ENCODE assay signal across 18 cellular contexts in the genomic region with DNA sequence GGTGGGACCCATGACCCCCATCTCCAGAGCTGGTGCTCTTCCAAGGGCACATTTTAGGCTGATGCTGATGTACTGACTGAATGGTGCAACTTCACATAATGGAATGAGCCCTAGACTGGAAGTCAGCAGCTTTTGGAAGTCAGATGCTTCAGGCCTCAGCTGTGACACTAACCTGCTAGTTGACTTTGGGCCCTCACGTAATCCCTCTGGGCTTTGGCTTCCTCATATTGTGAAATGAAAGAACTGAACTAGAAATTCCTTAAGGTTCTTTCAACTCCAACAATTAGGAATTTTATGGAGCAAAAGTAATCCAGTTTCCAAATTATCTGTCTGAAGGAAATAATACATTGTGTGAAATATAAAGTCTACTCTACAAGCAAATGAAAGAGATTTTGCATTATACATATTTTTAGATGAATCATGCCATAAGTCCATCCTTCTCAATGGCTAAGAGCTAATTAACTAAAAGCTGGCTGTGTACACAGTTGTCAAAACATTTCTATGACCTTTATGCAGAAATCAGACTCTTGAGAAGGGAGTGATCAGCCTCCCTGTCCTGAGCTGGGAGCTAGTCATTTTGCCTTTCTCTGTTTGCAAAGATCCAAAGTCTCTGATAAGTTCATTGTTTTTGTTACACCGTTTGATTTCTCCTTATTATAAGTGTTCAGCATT.
DNase-seq lines count a peak whose midpoint lies in the region; ATAC-seq and TF ChIP-seq lines count a peak whose summit lies in the region.
"Had no signal": no experiment of that assay in that cellular context is flagged by ENCODE, and none has a peak within 500 bp of the region (broad histone marks: within the 10 kb centered on the region; RNA-seq: fewer than 3 reads in every experiment).

No MANE protein-coding gene starts in this region.

- no peaks in the 10 kb centered on the region for H3K9me3 ChIP-seq in fibroblast of lung (ENCODE audit: control insufficient read depth, insufficient read depth, low read depth, low read length)

- DNase-seq in EH (ENCODE audit: low read depth) (peak; percentile 45), NCI-H69 (lab: John Stamatoyannopoulos, UW) (peak; percentile 18), fibroblast of lung (ENCODE audit: low read depth in 2 of 2) (peak; percentile 14 to 53), sciatic nerve (ENCODE audit: low spot score) (no peak), NCI-H1105 (lab: John Stamatoyannopoulos, UW) (no peak), GM19240 (ENCODE audit: insufficient read length, low spot score) (no peak), NCI-H748 treated with DMSO at 0.1 percent for 48 hours (lab: John Stamatoyannopoulos, UW) (no peak), CD14-positive monocyte (ENCODE audit: low spot score) (no peak)
- DNase-seq: activated CD4-positive, alpha-beta T cell treated with anti-CD3 and anti-CD28 coated beads for 48 hours; activated naive CD8-positive, alpha-beta T cell treated with anti-CD3 and anti-CD28 coated beads, Interleukin-2, amount 50 U/mL, for 24 hours; activated T-cell treated with anti-CD3 and anti-CD28 coated beads, Interleukin-2, amount 50 U/mL, for 4 hours; cortex of kidney; DMS79; NCI-H2081; small intestine; stimulated activated naive CD8-positive, alpha-beta T cell treated with anti-CD3 and anti-CD28 coated beads, Interleukin-15, amount 100 ng/mL, for 72 hours; T-helper 9 cell had no signal

- H3K27me3 Mint-ChIP-seq in CD14-positive monocyte (ENCODE audit: low read depth in 3 of 3) = peaks cover 0 to 2% (median 1%) of the 10 kb centered on the region in 3 donors
- H3K27me3 Mint-ChIP-seq: activated naive CD8-positive, alpha-beta T cell treated with anti-CD3 and anti-CD28 coated beads, Interleukin-2, amount 50 U/mL, for 24 hours; stimulated activated naive CD8-positive, alpha-beta T cell treated with anti-CD3 and anti-CD28 coated beads, Interleukin-15, amount 100 ng/mL, for 72 hours had no signal

- H3K36me3 Mint-ChIP-seq in CD14-positive monocyte = no peaks in the 10 kb centered on the region

- H3K4me3 ChIP-seq in fibroblast of lung (replicated peaks in 1 of 4; ENCODE audit: control extremely low read depth in 1 of 4, insufficient read depth in 1 of 4, low read depth in 3 of 4, low read length in 4 of 4) = no peak overlapping the region
- H3K4me3 ChIP-seq: lung had no signal

- peak overlapping the region; percentile 37 for H3K4me2 ChIP-seq in fibroblast of lung (ENCODE audit: extremely low read depth, insufficient read depth, low read length)

- H3K79me2 ChIP-seq in fibroblast of lung (ENCODE audit: control insufficient read depth, insufficient read depth, low read length) = no peaks in the 10 kb centered on the region

- no peak overlapping the region for H3K4me3 Mint-ChIP-seq in CD14-positive monocyte
- H3K4me3 Mint-ChIP-seq: activated naive CD8-positive, alpha-beta T cell treated with anti-CD3 and anti-CD28 coated beads, Interleukin-2, amount 50 U/mL, for 24 hours; activated T-cell treated with anti-CD3 and anti-CD28 coated beads, Interleukin-2, amount 50 U/mL, for 4 hours; stimulated activated naive CD8-positive, alpha-beta T cell treated with anti-CD3 and anti-CD28 coated beads, Interleukin-15, amount 100 ng/mL, for 72 hours had no signal

- H3K27me3 ChIP-seq in fibroblast of lung (ENCODE audit: control insufficient read depth, insufficient read depth, low read length) = no peaks in the 10 kb centered on the region

- no peaks in the 10 kb centered on the region for H4K20me1 ChIP-seq in fibroblast of lung (ENCODE audit: control insufficient read depth, extremely low read depth, insufficient read depth, low read length)

- intact Hi-C loops in sciatic nerve (cut with DNase I) (no loop called here), CD14-positive monocyte (cut with micrococcal nuclease) (no loop called here)

- H3K4me1 Mint-ChIP-seq in CD14-positive monocyte = no peaks in the 10 kb centered on the region
- H3K4me1 Mint-ChIP-seq: activated naive CD8-positive, alpha-beta T cell treated with anti-CD3 and anti-CD28 coated beads, Interleukin-2, amount 50 U/mL, for 24 hours; stimulated activated naive CD8-positive, alpha-beta T cell treated with anti-CD3 and anti-CD28 coated beads, Interleukin-15, amount 100 ng/mL, for 72 hours had no signal

- peak overlapping the region; percentile 53 for H3K27ac ChIP-seq in fibroblast of lung (ENCODE audit: insufficient read depth, low read length)

- peak; percentile 86 for ATAC-seq in sciatic nerve
- ATAC-seq: activated naive CD8-positive, alpha-beta T cell treated with anti-CD3 and anti-CD28 coated beads, Interleukin-2, amount 50 U/mL, for 24 hours; activated T-cell treated with anti-CD3 and anti-CD28 coated beads, Interleukin-2, amount 50 U/mL, for 4 hours; stimulated activated naive CD8-positive, alpha-beta T cell treated with anti-CD3 and anti-CD28 coated beads, Interleukin-15, amount 100 ng/mL, for 72 hours had no signal

- peaks cover 0 to 14% (median 3%) of the 10 kb centered on the region in 7 donors for H3K9me3 Mint-ChIP-seq in CD14-positive monocyte
- H3K9me3 Mint-ChIP-seq: activated T-cell treated with anti-CD3 and anti-CD28 coated beads, Interleukin-2, amount 50 U/mL, for 4 hours had no signal

- H3K27ac Mint-ChIP-seq in CD14-positive monocyte = no peak overlapping the region
- H3K27ac Mint-ChIP-seq: activated naive CD8-positive, alpha-beta T cell treated with anti-CD3 and anti-CD28 coated beads, Interleukin-2, amount 50 U/mL, for 24 hours; stimulated activated naive CD8-positive, alpha-beta T cell treated with anti-CD3 and anti-CD28 coated beads, Interleukin-15, amount 100 ng/mL, for 72 hours had no signal

- H3K4me1 ChIP-seq in fibroblast of lung (ENCODE audit: control insufficient read depth, extremely low read depth, insufficient read depth, low read length) = peaks cover 10% of the 10 kb centered on the region

- H3K9ac ChIP-seq in fibroblast of lung (ENCODE audit: insufficient read depth, low read length) = no peak overlapping the region

- no peak for TF ChIP-seq CTCF in fibroblast of lung (conservative IDR thresholded peaks at IDR 0.05 in 1 of 2, IDR thresholded peaks at IDR 0.05 in 1 of 2; ENCODE audit: low read depth in 1 of 2, low read length in 2 of 2)
- no peak for TF ChIP-seq CTCF in CD14-positive monocyte (IDR thresholded peaks at IDR 0.05)

- H3K36me3 ChIP-seq in fibroblast of lung (ENCODE audit: control insufficient read depth, insufficient read depth, low read length) = no peaks in the 10 kb centered on the region

- no peak overlapping the region for H2AFZ ChIP-seq in fibroblast of lung (ENCODE audit: low read length)

Comparison
In these comparisons a context has a peak if more than half of its experiments do, and no peak if none do; other contexts are left out.
1. DNase-seq: peak in EH (single experiment), NCI-H69 (single experiment) and fibroblast of lung (2 of 2); none in sciatic nerve (single experiment), NCI-H1105 (single experiment), GM19240 (single experiment), NCI-H748 treated with DMSO at 0.1 percent for 48 hours (single experiment) and CD14-positive monocyte (single experiment).